ENCODE assay signal across 1 cellular context in the genomic region with DNA sequence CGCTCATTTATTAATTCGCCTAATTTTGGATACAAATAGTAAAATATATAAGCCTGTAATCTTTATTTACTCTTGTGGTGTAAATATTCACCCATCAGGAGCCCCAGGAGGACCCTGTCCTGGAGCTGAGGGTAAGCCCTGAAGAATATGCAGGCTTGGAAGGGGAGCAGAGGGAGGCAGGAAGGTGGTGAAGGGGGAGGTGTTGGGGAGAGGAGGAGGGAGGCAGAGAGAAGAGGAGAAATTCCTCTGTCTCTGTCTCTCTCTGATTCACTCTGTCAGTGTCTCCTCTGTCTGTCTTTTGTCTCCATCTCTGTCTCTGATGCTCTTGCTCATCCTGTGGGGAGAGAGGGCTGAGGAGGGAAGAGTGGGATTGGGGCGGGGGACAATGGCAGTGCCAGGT.
TF ChIP-seq lines count a peak whose summit lies in the region.

No MANE protein-coding gene starts in this region.

TF ChIP-seq in WTC11, 78 proteins besides CTCF, POLR2A, EP300 and RAD21 (continued from another document):
- TF ChIP-seq, protein P1, sequence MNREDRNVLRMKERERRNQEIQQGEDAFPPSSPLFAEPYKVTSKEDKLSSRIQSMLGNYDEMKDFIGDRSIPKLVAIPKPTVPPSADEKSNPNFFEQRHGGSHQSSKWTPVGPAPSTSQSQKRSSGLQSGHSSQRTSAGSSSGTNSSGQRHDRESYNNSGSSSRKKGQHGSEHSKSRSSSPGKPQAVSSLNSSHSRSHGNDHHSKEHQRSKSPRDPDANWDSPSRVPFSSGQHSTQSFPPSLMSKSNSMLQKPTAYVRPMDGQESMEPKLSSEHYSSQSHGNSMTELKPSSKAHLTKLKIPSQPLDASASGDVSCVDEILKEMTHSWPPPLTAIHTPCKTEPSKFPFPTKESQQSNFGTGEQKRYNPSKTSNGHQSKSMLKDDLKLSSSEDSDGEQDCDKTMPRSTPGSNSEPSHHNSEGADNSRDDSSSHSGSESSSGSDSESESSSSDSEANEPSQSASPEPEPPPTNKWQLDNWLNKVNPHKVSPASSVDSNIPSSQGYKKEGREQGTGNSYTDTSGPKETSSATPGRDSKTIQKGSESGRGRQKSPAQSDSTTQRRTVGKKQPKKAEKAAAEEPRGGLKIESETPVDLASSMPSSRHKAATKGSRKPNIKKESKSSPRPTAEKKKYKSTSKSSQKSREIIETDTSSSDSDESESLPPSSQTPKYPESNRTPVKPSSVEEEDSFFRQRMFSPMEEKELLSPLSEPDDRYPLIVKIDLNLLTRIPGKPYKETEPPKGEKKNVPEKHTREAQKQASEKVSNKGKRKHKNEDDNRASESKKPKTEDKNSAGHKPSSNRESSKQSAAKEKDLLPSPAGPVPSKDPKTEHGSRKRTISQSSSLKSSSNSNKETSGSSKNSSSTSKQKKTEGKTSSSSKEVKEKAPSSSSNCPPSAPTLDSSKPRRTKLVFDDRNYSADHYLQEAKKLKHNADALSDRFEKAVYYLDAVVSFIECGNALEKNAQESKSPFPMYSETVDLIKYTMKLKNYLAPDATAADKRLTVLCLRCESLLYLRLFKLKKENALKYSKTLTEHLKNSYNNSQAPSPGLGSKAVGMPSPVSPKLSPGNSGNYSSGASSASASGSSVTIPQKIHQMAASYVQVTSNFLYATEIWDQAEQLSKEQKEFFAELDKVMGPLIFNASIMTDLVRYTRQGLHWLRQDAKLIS (CRISPR knock-in tag; IDR thresholded peaks at IDR 0.05; ENCODE audit: borderline replicate concordance), result no peak
- TF ChIP-seq ZNF138 (CRISPR knock-in tag; conservative IDR thresholded peaks at IDR 0.05) (no peak), SMAD4 (CRISPR knock-in tag; IDR thresholded peaks at IDR 0.05) (no peak)
- TF ChIP-seq, protein P2, sequence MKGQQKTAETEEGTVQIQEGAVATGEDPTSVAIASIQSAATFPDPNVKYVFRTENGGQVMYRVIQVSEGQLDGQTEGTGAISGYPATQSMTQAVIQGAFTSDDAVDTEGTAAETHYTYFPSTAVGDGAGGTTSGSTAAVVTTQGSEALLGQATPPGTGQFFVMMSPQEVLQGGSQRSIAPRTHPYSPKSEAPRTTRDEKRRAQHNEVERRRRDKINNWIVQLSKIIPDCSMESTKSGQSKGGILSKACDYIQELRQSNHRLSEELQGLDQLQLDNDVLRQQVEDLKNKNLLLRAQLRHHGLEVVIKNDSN (CRISPR knock-in tag; IDR thresholded peaks at IDR 0.05), result no peak
TF ChIP-seq in WTC11: peak in this region for 0.
